ENCODE assay signal across 20 cellular contexts in the genomic region with DNA sequence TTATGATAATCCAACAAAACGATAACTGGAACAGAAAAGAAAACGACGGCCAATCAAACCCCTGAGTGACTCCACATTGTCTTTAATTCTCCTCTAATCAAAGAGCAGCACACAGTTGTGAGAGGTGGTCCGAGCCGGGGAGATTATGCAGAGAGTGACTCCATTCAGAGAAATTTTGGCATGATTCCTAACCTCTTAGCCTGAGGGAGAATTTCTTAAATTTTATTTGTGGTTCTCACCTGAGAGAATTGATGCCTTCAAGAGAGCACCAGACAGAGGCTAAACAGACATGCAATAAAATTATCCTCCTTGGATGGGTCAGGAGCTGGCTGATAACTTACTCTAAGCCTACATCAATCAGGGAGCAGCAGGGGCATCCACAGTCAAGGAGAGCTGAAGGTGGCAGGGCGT.
DNase-seq lines count a peak whose midpoint lies in the region; ATAC-seq, FAIRE-seq and TF ChIP-seq lines count a peak whose summit lies in the region.
"Had no signal": no experiment of that assay in that cellular context is flagged by ENCODE, and none has a peak within 500 bp of the region (broad histone marks: within the 10 kb centered on the region; RNA-seq: fewer than 3 reads in every experiment).

No MANE protein-coding gene starts in this region.

- H4K20me1 ChIP-seq in IMR-90 (ENCODE audit: insufficient read depth, low read length) (no peaks in the 10 kb centered on the region), keratinocyte (ENCODE audit: control insufficient read depth, extremely low read depth, insufficient read depth, low read length) (no peaks in the 10 kb centered on the region)

- H3K4me3 ChIP-seq in A549 = no peak overlapping the region
- H3K4me3 ChIP-seq in IMR-90 (ENCODE audit: insufficient read depth, low read depth, low read length) = no peak overlapping the region
- peak overlapping the region; percentile 15 for H3K4me3 ChIP-seq in adipocyte (ENCODE audit: low read length)
- H3K4me3 ChIP-seq in keratinocyte (ENCODE audit: control insufficient read depth in 2 of 3, extremely low read depth in 1 of 3, insufficient read depth in 2 of 3, low read depth in 1 of 3, low read length in 3 of 3) = peak overlapping the region in 2 of 3 experiments; percentile 6 to 59

- H3K27ac ChIP-seq in A549 (peak overlapping the region; percentile 56 to 73; a peak in 4 of 6 replicates), IMR-90 (ENCODE audit: insufficient read depth, low read length) (no peak overlapping the region), keratinocyte (ENCODE audit: control insufficient read depth, insufficient read depth, low read length) (peak overlapping the region; percentile 75)

- DNase-seq in A549 (ENCODE audit: low read depth in 1 of 2, low spot score in 1 of 2) = peak in 1 of 2 experiments; percentile 0
- DNase-seq in IMR-90 = no peak
- DNase-seq in adipocyte (ENCODE audit: low read depth) = peak; percentile 20
- DNase-seq in keratinocyte (ENCODE audit: low read depth, low spot score) = no peak
- no peak for DNase-seq in NCI-H748 (lab: John Stamatoyannopoulos, UW; ENCODE audit: unreplicated experiment)
- DNase-seq in activated gamma-delta T cell (lab: John Stamatoyannopoulos, UW) = no peak
- no peak for DNase-seq in NCI-H446 (lab: John Stamatoyannopoulos, UW)
- DNase-seq in stimulated activated CD4-positive, alpha-beta T cell treated with anti-CD3 and anti-CD28 coated beads, Interleukin-15, amount 100 ng/mL, for 24 hours = no peak
- DNase-seq: activated CD4-positive, alpha-beta T cell treated with anti-CD3 and anti-CD28 coated beads, Interleukin-2, amount 10 ng/mL, durations not matched to agents 7 days and 5 days; activated naive CD4-positive, alpha-beta T cell; aorta; CD4-positive, CD25-positive, alpha-beta regulatory T cell; H7; head of caudate nucleus; islet precursor cell; NCI-H524 treated with DMSO at 0.1 percent for 48 hours; right cardiac atrium; stimulated activated CD4-positive, alpha-beta T cell treated with anti-CD3 and anti-CD28 coated beads, Interleukin-1b, Interleukin-23, amount 100 ng/mL, for 48 hours had no signal

- H3K36me3 ChIP-seq in IMR-90 (ENCODE audit: control insufficient read depth, insufficient read depth, low read length) (no peaks in the 10 kb centered on the region), adipocyte (ENCODE audit: control insufficient read depth, insufficient read depth, low read length, severe bottlenecking) (no peaks in the 10 kb centered on the region), keratinocyte (ENCODE audit: control insufficient read depth in 2 of 2, extremely low read depth in 1 of 2, insufficient read depth in 2 of 2, low read length in 2 of 2) (no peaks in the 10 kb centered on the region)

- H3K4ac ChIP-seq in IMR-90 (ENCODE audit: low read depth, low read length) = no peak overlapping the region

- no peak overlapping the region for H4K8ac ChIP-seq in IMR-90 (ENCODE audit: low read depth in 2 of 2, low read length in 2 of 2)

- H3K9ac ChIP-seq in IMR-90 (ENCODE audit: low read depth, low read length) (no peak overlapping the region), adipocyte (ENCODE audit: low read length) (peak overlapping the region; percentile 17), keratinocyte (ENCODE audit: control insufficient read depth, extremely low read depth, insufficient read depth, low read length) (peak overlapping the region; percentile 26)

- no peak overlapping the region for H3K23ac ChIP-seq in IMR-90 (ENCODE audit: low read depth, low read length)

- H3K9me1 ChIP-seq in IMR-90 (ENCODE audit: insufficient read depth, low read length) (no peaks in the 10 kb centered on the region; the same call in 1 of the 2 replicates), keratinocyte (ENCODE audit: control insufficient read depth, extremely low read depth, insufficient read depth, low read length) (no peaks in the 10 kb centered on the region)

- intact Hi-C loops in IMR-90 (cut with micrococcal nuclease) = loop anchor here (5.0 kb wide), 1 partner anchor 307 kb away; no protein-coding TSS in a partner anchor

- H3K14ac ChIP-seq in IMR-90 (replicated peaks; ENCODE audit: low read depth, low read length) = no peak overlapping the region

- TF ChIP-seq RAD21 in A549 (conservative IDR thresholded peaks at IDR 0.05 in 1 of 2, IDR thresholded peaks at IDR 0.05 in 1 of 2) = no peak
- TF ChIP-seq RAD21 in IMR-90 (IDR thresholded peaks at IDR 0.05; ENCODE audit: low read length) = no peak

- no peak overlapping the region for H2BK5ac ChIP-seq in IMR-90 (ENCODE audit: low read depth, low read length, poor library complexity, severe bottlenecking)

- in situ Hi-C loops in IMR-90 (cut with MboI; ENCODE audit: low sequenced_read_pairs) = no loop called here

- POLR2A ChIA-PET in A549 (lab: Yijun Ruan, JAX) (no interaction called here), IMR-90 (lab: Charles Lee; ENCODE audit: unreplicated experiment) (interaction anchor here (0.6 kb wide), 1 partner anchor 10 kb away, joined by 3 read pairs; no protein-coding TSS in a partner anchor)

- TF ChIP-seq CTCF in A549 (IDR thresholded peaks at IDR 0.05) (no peak), IMR-90 (conservative IDR thresholded peaks at IDR 0.05; ENCODE audit: low read depth, low read length) (no peak), keratinocyte (optimal IDR thresholded peaks at IDR 0.05 in 1 of 3, IDR thresholded peaks at IDR 0.05 in 1 of 3, conservative IDR thresholded peaks at IDR 0.05 in 1 of 3; ENCODE audit: extremely low read depth in 1 of 3, insufficient read depth in 2 of 3, low read length in 3 of 3) (no peak)

- WGBS in A549 (ENCODE audit: missing lambda C conversion rate) = 11% methylated on average over 6 of the region's 6 CpGs
- no CpG with 5 or more reads among the region's 6 CpGs for WGBS in IMR-90 (ENCODE audit: extremely low coverage in 2 of 2, insufficient read length in 1 of 2), 2 experiments

- no peak for TF ChIP-seq POLR2A in A549 (IDR thresholded peaks at IDR 0.05; ENCODE audit: low read length)
- no peak for TF ChIP-seq POLR2A in IMR-90 (IDR thresholded peaks at IDR 0.05; ENCODE audit: low read depth, low read length)

- FAIRE-seq in A549 (lab: Jason Lieb, UNC) (no peak), keratinocyte (lab: Jason Lieb, UNC) (peak; percentile 90)
- FAIRE-seq: GM18507, HTR-8/SVneo had no signal

- no peak overlapping the region for H2BK120ac ChIP-seq in IMR-90 (ENCODE audit: low read depth, low read length)

- no peak overlapping the region for H2AK9ac ChIP-seq in IMR-90 (replicated peaks; ENCODE audit: low read depth, low read length, poor library complexity)

- dilution Hi-C loops in IMR-90 (cut with HindIII; ENCODE audit: low sequenced_read_pairs, unreplicated experiment) (no loop called here), keratinocyte (cut with MboI; ENCODE audit: extremely low pct_ligation_motif_present, low sequenced_read_pairs) (no loop called here)

- H2BK15ac ChIP-seq in IMR-90 (ENCODE audit: low read depth, low read length) = no peak overlapping the region

- peak overlapping the region; percentile 75 for H3K4me2 ChIP-seq in A549
- H3K4me2 ChIP-seq in IMR-90 (ENCODE audit: low read depth, low read length) = no peak overlapping the region
- H3K4me2 ChIP-seq in keratinocyte (ENCODE audit: control insufficient read depth, extremely low read depth, insufficient read depth, low read depth, low read length) = peak overlapping the region; percentile 56

- CTCF ChIA-PET in A549 (lab: Yijun Ruan, JAX) = no interaction called here
- CTCF ChIA-PET in IMR-90 (lab: Yijun Ruan, JAX) = no interaction called here

- H3K4me1 ChIP-seq in A549 (peaks cover 23% of the 10 kb centered on the region), IMR-90 (ENCODE audit: control insufficient read depth, insufficient read depth, low read length) (peaks cover 4% of the 10 kb centered on the region; the same call in 1 of the 2 replicates), adipocyte (ENCODE audit: control insufficient read depth, insufficient read depth, low read length) (peaks cover 17% of the 10 kb centered on the region), keratinocyte (ENCODE audit: control insufficient read depth, extremely low read depth, insufficient read depth, low read length) (peaks cover 31% of the 10 kb centered on the region)

- no peaks in the 10 kb centered on the region; the same call in 1 of the 2 replicates for H3K27me3 ChIP-seq in IMR-90 (ENCODE audit: control insufficient read depth, insufficient read depth, low read length)
- no peaks in the 10 kb centered on the region for H3K27me3 ChIP-seq in adipocyte (replicated peaks; ENCODE audit: control insufficient read depth, insufficient read depth, low read length)
- no peaks in the 10 kb centered on the region for H3K27me3 ChIP-seq in keratinocyte (ENCODE audit: control insufficient read depth, extremely low read depth, insufficient read depth, low read length)

- ATAC-seq in A549 (peak; percentile 50 to 74; a peak in 4 of 6 replicates), IMR-90 (ENCODE audit: low read depth) (no peak; the same call in 1 of the 2 replicates)
- ATAC-seq: right cardiac atrium had no signal

- no peak overlapping the region for H2AK5ac ChIP-seq in IMR-90 (ENCODE audit: low read depth, low read length)

- H2BK20ac ChIP-seq in IMR-90 (ENCODE audit: low read depth, low read length) = peak overlapping the region; percentile 18; the same call in 1 of the 2 replicates

- H2AFZ ChIP-seq in IMR-90 (replicated peaks; ENCODE audit: low read length, poor library complexity) = no peak overlapping the region
- H2AFZ ChIP-seq in keratinocyte (ENCODE audit: control insufficient read depth, low read length) = peak overlapping the region; percentile 0

- H3K9me3 ChIP-seq in A549 (no peaks in the 10 kb centered on the region; the same call in 1 of the 3 replicates), IMR-90 (ENCODE audit: control insufficient read depth, insufficient read depth, low read length) (no peaks in the 10 kb centered on the region), adipocyte (ENCODE audit: control insufficient read depth, low read length) (peaks cover 10% of the 10 kb centered on the region), keratinocyte (ENCODE audit: control insufficient read depth, low read depth, low read length) (no peaks in the 10 kb centered on the region)

- H4K5ac ChIP-seq in IMR-90 (ENCODE audit: low read depth, low read length) = no peak overlapping the region

- no peaks in the 10 kb centered on the region for H3K79me1 ChIP-seq in IMR-90 (ENCODE audit: low read depth in 1 of 2, low read length in 2 of 2)

- H4K91ac ChIP-seq in IMR-90 (ENCODE audit: insufficient read depth, low read depth, low read length) = no peak overlapping the region

- BruUV-seq in IMR-90 (replicated peaks; lab: Mats Ljungman, UMichigan) = no TSS peak

- H3K56ac ChIP-seq in IMR-90 (ENCODE audit: extremely low read depth, insufficient read depth, low read length) = no peak overlapping the region

- H3K18ac ChIP-seq in IMR-90 (ENCODE audit: low read depth, low read length) = no peak overlapping the region

- no peak for TF ChIP-seq EP300 in A549 (IDR thresholded peaks at IDR 0.05)

- no peaks in the 10 kb centered on the region for H3K79me2 ChIP-seq in keratinocyte (ENCODE audit: control insufficient read depth, insufficient read depth, low read length)

TF ChIP-seq in A549, 52 proteins besides CTCF, POLR2A, EP300 and RAD21 (continues in another document):
- no peak for TF ChIP-seq SMC3 (IDR thresholded peaks at IDR 0.05)

Comparison
In these comparisons a context has a peak if more than half of its experiments do, and no peak if none do; other contexts are left out.
1. H3K4me3 ChIP-seq: peak in adipocyte (single experiment) and keratinocyte (2 of 3); none in A549 (single experiment) and IMR-90 (single experiment).